In the genomic region with DNA sequence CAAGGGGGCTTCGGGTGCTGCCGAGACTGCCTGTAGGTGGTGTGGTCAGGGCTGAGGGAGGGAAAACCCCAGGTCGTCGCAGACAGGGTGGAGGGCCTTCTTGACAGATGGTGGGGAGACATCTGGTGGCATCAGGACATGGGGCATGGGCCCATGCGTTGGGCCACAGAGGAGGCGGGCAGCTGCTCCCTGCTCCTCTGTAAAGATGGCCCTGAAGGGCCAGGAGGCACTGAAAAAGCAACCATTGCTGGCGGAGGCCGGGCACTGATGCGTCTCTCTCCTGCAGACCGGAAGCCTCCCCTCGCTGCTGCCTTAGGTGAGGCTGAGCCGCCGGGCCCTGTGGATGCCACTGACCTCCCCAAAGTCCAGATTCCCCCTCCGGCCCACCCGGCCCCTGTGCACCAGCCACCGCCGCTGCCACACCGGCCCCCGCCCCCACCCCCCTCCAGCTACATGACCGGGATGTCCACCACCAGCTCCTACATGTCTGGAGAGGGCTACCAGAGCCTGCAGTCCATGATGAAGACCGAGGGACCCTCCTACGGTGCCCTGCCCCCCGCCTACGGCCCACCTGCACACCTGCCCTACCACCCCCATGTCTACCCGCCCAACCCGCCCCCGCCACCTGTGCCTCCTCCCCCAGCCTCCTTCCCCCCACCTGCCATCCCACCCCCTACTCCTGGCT, we compare ENCODE assay signal across 23 cellular contexts. TPM values are rescaled to one million over a fixed set of nuclear protein-coding genes. Genes with fewer than 3 reads are reported as not detected.
DNase-seq lines count a peak whose midpoint lies in the region; ATAC-seq and TF ChIP-seq lines count a peak whose summit lies in the region.
"Had no signal": no experiment of that assay in that cellular context is flagged by ENCODE, and none has a peak within 500 bp of the region (broad histone marks: within the 10 kb centered on the region; RNA-seq: fewer than 3 reads in every experiment).

No MANE protein-coding gene starts in this region.

- peaks cover 20% of the 10 kb centered on the region for H3K9me3 Mint-ChIP-seq in glutamatergic neuron (ENCODE audit: unreplicated experiment)
- no peaks in the 10 kb centered on the region for H3K9me3 Mint-ChIP-seq in stimulated activated memory B cell treated with anti-CD40 and anti-IgM and Interleukin-4, amounts not matched to agents 10 μg/mL and 1 μg/mL and 100 μg/mL, for 72 hours
- H3K9me3 Mint-ChIP-seq: dendritic cell treated with granulocyte-macrophage colony-stimulating factor and Interleukin-4, amounts not matched to agents 40 ng/mL and 50 ng/mL, for 4 days; mesothelial cell of epicardium; natural killer cell had no signal

- H3K4me3 Mint-ChIP-seq in glutamatergic neuron (ENCODE audit: unreplicated experiment): no peak overlapping the region
- H3K4me3 Mint-ChIP-seq in stimulated activated memory B cell treated with anti-CD40 and anti-IgM and Interleukin-4, amounts not matched to agents 10 μg/mL and 1 μg/mL and 100 μg/mL, for 72 hours: no peak overlapping the region
- H3K4me3 Mint-ChIP-seq: dendritic cell treated with granulocyte-macrophage colony-stimulating factor and Interleukin-4, amounts not matched to agents 40 ng/mL and 50 ng/mL, for 4 days; mesothelial cell of epicardium; natural killer cell had no signal

- no peak for TF ChIP-seq CTCF in glutamatergic neuron (IDR thresholded peaks at IDR 0.05; ENCODE audit: partially characterized antibody, unreplicated experiment)

- no peak for ATAC-seq in stimulated activated memory B cell treated with anti-CD40 and anti-IgM and Interleukin-4, amounts not matched to agents 10 μg/mL and 1 μg/mL and 100 μg/mL, for 72 hours
- no peak for ATAC-seq in GM21825 (IDR thresholded peaks at IDR 0.05; ENCODE audit: unreplicated experiment)

- H3K27ac Mint-ChIP-seq in glutamatergic neuron (ENCODE audit: unreplicated experiment): peak overlapping the region; percentile 84
- peak overlapping the region; percentile 30 for H3K27ac Mint-ChIP-seq in stimulated activated memory B cell treated with anti-CD40 and anti-IgM and Interleukin-4, amounts not matched to agents 10 μg/mL and 1 μg/mL and 100 μg/mL, for 72 hours
- H3K27ac Mint-ChIP-seq: dendritic cell treated with granulocyte-macrophage colony-stimulating factor and Interleukin-4, amounts not matched to agents 40 ng/mL and 50 ng/mL, for 4 days; mesothelial cell of epicardium; natural killer cell had no signal

- H3K36me3 Mint-ChIP-seq in glutamatergic neuron (ENCODE audit: unreplicated experiment): no peaks in the 10 kb centered on the region
- peaks cover 47% of the 10 kb centered on the region for H3K36me3 Mint-ChIP-seq in stimulated activated memory B cell treated with anti-CD40 and anti-IgM and Interleukin-4, amounts not matched to agents 10 μg/mL and 1 μg/mL and 100 μg/mL, for 72 hours

- H3K27me3 Mint-ChIP-seq in glutamatergic neuron (ENCODE audit: unreplicated experiment): peaks cover 9% of the 10 kb centered on the region
- H3K27me3 Mint-ChIP-seq in stimulated activated memory B cell treated with anti-CD40 and anti-IgM and Interleukin-4, amounts not matched to agents 10 μg/mL and 1 μg/mL and 100 μg/mL, for 72 hours: no peaks in the 10 kb centered on the region
- H3K27me3 Mint-ChIP-seq: dendritic cell treated with granulocyte-macrophage colony-stimulating factor and Interleukin-4, amounts not matched to agents 40 ng/mL and 50 ng/mL, for 4 days had no signal

- H3K36me3 ChIP-seq in H7 (replicated peaks; ENCODE audit: control insufficient read depth, insufficient read depth, low read length): peaks cover 34% of the 10 kb centered on the region

- peak; percentile 4 to 15 for DNase-seq in activated T-cell treated with anti-CD3 and anti-CD28 coated beads, Interleukin-2, amount 50 U/mL, for 48 hours
- DNase-seq in activated T-cell treated with anti-CD3 and anti-CD28 coated beads, Interleukin-2, amount 50 U/mL, for 1 hour: no peak
- peak; percentile 72 for DNase-seq in H7
- DNase-seq in glutamatergic neuron: no peak
- no peak for DNase-seq in activated CD4-positive, CD25-positive, alpha-beta regulatory T cell treated with anti-CD3 and anti-CD28 coated beads, Interleukin-2, amount 50 U/mL, for 72 hours
- DNase-seq in mesenteric fat pad (ENCODE audit: low spot score): no peak
- DNase-seq: activated CD4-positive, alpha-beta T cell treated with anti-CD3 and anti-CD28 coated beads, Interleukin-2, amount 50 U/mL, for 1 hour; activated gamma-delta T cell; GOT3; Kasumi-1; natural killer cell; NCI-H1694 treated with DMSO at 0.1 percent for 48 hours; NCI-H774; SIG-M5; stimulated activated CD4-positive, alpha-beta T cell treated with anti-CD3 and anti-CD28 coated beads, Interleukin-2, amount 100 ng/mL, for 24 hours; stimulated activated naive CD4-positive, alpha-beta T cell had no signal

- peaks cover 22% of the 10 kb centered on the region for H3K4me1 Mint-ChIP-seq in glutamatergic neuron (ENCODE audit: low read depth, unreplicated experiment)
- peaks cover 13% of the 10 kb centered on the region for H3K4me1 Mint-ChIP-seq in stimulated activated memory B cell treated with anti-CD40 and anti-IgM and Interleukin-4, amounts not matched to agents 10 μg/mL and 1 μg/mL and 100 μg/mL, for 72 hours
- H3K4me1 Mint-ChIP-seq: mesothelial cell of epicardium, natural killer cell had no signal

- H3K27me3 ChIP-seq in H7 (ENCODE audit: control insufficient read depth, insufficient read depth, low read length): no peaks in the 10 kb centered on the region
- H3K27me3 ChIP-seq: BLaER1, tibial nerve had no signal

- no peak overlapping the region for H3K4me3 ChIP-seq in H7 (ENCODE audit: insufficient read depth, low read depth, low read length)
- H3K4me3 ChIP-seq: A549, BLaER1, tibial nerve had no signal

RNA-seq across cellular contexts. Expression of a gene that starts 28.8 kb away (rescaled TPM):
- 14.2 and 14.7 TPM in 2 replicates for total RNA-seq in H7 (2014; rRNA removed; shearing (Covaris generic))
- total RNA-seq in glutamatergic neuron (ENCODE audit: unreplicated experiment): 47.2 TPM
- 48.2 TPM for total RNA-seq in mesenteric fat pad

RNA-seq across cellular contexts. Expression of a gene that starts 29.4 kb away (rescaled TPM):
- total RNA-seq in H7 (2014; rRNA removed; shearing (Covaris generic)): 60.0 and 70.2 TPM in 2 replicates
- 46.2 TPM for total RNA-seq in glutamatergic neuron (ENCODE audit: unreplicated experiment)
- total RNA-seq in mesenteric fat pad: 61.5 TPM

Comparison
In these comparisons a context has a peak if more than half of its experiments do, and no peak if none do; other contexts are left out.
1. DNase-seq: peak in activated T-cell treated with anti-CD3 and anti-CD28 coated beads, Interleukin-2, amount 50 U/mL, for 48 hours (2 of 2) and H7 (single experiment); none in activated T-cell treated with anti-CD3 and anti-CD28 coated beads, Interleukin-2, amount 50 U/mL, for 1 hour (single experiment), glutamatergic neuron (single experiment), activated CD4-positive, CD25-positive, alpha-beta regulatory T cell treated with anti-CD3 and anti-CD28 coated beads, Interleukin-2, amount 50 U/mL, for 72 hours (single experiment) and mesenteric fat pad (single experiment).